Comparison of ENCODE assay signal across 23 cellular contexts in genomic region chr9:68763104-68763503, GRCh38. TPM values are rescaled to one million over a fixed set of nuclear protein-coding genes. Genes with fewer than 3 reads are reported as not detected.
A peak's percentile ranks its signal among the peaks of the same experiment; 100 is the strongest.
DNase-seq lines count a peak whose midpoint lies in the region; ATAC-seq, FAIRE-seq and TF ChIP-seq lines count a peak whose summit lies in the region.
"Had no signal": no experiment of that assay in that cellular context is flagged by ENCODE, and none has a peak within 500 bp of the region (broad histone marks: within the 10 kb centered on the region; RNA-seq: fewer than 3 reads in every experiment).

No MANE protein-coding gene starts in this region.

- RAD21 ChIA-PET in GM12878 (lab: Charles Lee; ENCODE audit: unreplicated experiment) = interaction anchor here (1.4 kb wide), 1 partner anchor 56 kb away, joined by 4 read pairs; no protein-coding TSS in a partner anchor

- no peak for TF ChIP-seq POLR2A in GM12878 (IDR thresholded peaks at IDR 0.05; ENCODE audit: low read depth, low read length)

- H3K36me3 ChIP-seq in GM06990 (ENCODE audit: control insufficient read depth, insufficient read depth, low read length) (no peaks in the 10 kb centered on the region), GM12878 (ENCODE audit: control insufficient read depth in 2 of 2, insufficient read depth in 2 of 2, low read length in 1 of 2) (no peaks in the 10 kb centered on the region), upper lobe of right lung (no peaks in the 10 kb centered on the region), colonic mucosa (no peaks in the 10 kb centered on the region)

- 81% methylated on average over 3 of the region's 3 CpGs for WGBS in GM12878 (ENCODE audit: insufficient coverage, insufficient replicate concordance, low lambda C conversion rate, missing lambda C conversion rate)

- H3K9me3 ChIP-seq in GM12878 (replicated peaks; ENCODE audit: control insufficient read depth, insufficient read depth, low read length) (no peaks in the 10 kb centered on the region; the same call in 2 of the 3 replicates), upper lobe of right lung (no peaks in the 10 kb centered on the region), colonic mucosa (no peaks in the 10 kb centered on the region)
- H3K9me3 ChIP-seq: SK-N-SH had no signal

- peaks cover 3% of the 10 kb centered on the region; the same call in 1 of the 2 replicates for H3K4me1 ChIP-seq in GM12878 (ENCODE audit: control insufficient read depth, insufficient read depth, low read length)
- peaks cover 5% of the 10 kb centered on the region for H3K4me1 ChIP-seq in upper lobe of right lung
- H3K4me1 ChIP-seq in colonic mucosa = no peaks in the 10 kb centered on the region

- FAIRE-seq in GM19239 (lab: Jason Lieb, UNC) (peak; percentile 58), GM12878 (lab: Jason Lieb, UNC) (no peak)
- FAIRE-seq: D721Med had no signal

- no peak for TF ChIP-seq RAD21 in GM12878 (IDR thresholded peaks at IDR 0.05; ENCODE audit: insufficient read depth, low read depth, low read length)

- H3K4me3 ChIP-seq in GM06990 (replicated peaks; ENCODE audit: low read depth, low read length) = no peak overlapping the region
- no peak overlapping the region for H3K4me3 ChIP-seq in GM12878
- H3K4me3 ChIP-seq in upper lobe of right lung = no peak overlapping the region
- no peak overlapping the region for H3K4me3 ChIP-seq in colonic mucosa

- H3K27me3 ChIP-seq in GM06990 (replicated peaks; ENCODE audit: control insufficient read depth, insufficient read depth, low read length) = no peaks in the 10 kb centered on the region
- H3K27me3 ChIP-seq in GM12878 (replicated peaks in 1 of 2; ENCODE audit: control insufficient read depth in 2 of 2, insufficient read depth in 2 of 2, low read length in 1 of 2) = no peaks in the 10 kb centered on the region
- H3K27me3 ChIP-seq in upper lobe of right lung = no peaks in the 10 kb centered on the region
- no peaks in the 10 kb centered on the region for H3K27me3 ChIP-seq in colonic mucosa

- H3K79me2 ChIP-seq in GM12878 (ENCODE audit: control insufficient read depth, insufficient read depth, low read length) = no peaks in the 10 kb centered on the region

- no TSS peak for BruUV-seq in GM12878 (replicated peaks; lab: Mats Ljungman, UMichigan)

- CTCF ChIA-PET in GM12878 (lab: Yijun Ruan, JAX) = interaction anchor here (0.6 to 1.1 kb wide), 2 partner anchors 80 to 236 kb away, joined by 3 to 4 read pairs; no protein-coding TSS in a partner anchor

- DNase-seq in GM06990 (ENCODE audit: extremely low read depth, insufficient read length) (peak; percentile 11), GM19239 (ENCODE audit: insufficient read length, low spot score) (no peak), GM12878 (ENCODE audit: low read depth, low spot score) (no peak), upper lobe of right lung (no peak), colonic mucosa (no peak), NCI-H187 treated with DMSO at 0.1 percent for 48 hours (lab: John Stamatoyannopoulos, UW) (no peak)
- DNase-seq in activated CD4-positive, CD25-positive, alpha-beta regulatory T cell treated with anti-CD3 and anti-CD28 coated beads, Interleukin-2, amount 50 U/mL, for 72 hours = no peak
- DNase-seq: 8988T; CD4-positive, alpha-beta memory T cell; DMS79 treated with DMSO at 0.1 percent for 48 hours; H7; KBM-7; NCI-H2081; NCI-H510A; NCI-H774; Right ventricle myocardium superior; SK-N-SH; T-helper 1 cell had no signal

- POLR2A ChIA-PET in GM12878 (lab: Charles Lee) = interaction anchor here (1.5 kb wide), 1 partner anchor 17 kb away, joined by 3 read pairs; a partner anchor contains a TSS

- H4K20me1 ChIP-seq in GM12878 (ENCODE audit: control insufficient read depth, insufficient read depth) = no peaks in the 10 kb centered on the region

- TF ChIP-seq EP300 in GM12878 (IDR thresholded peaks at IDR 0.05; ENCODE audit: borderline replicate concordance in 1 of 2, control insufficient read depth in 1 of 2, low read depth in 2 of 2, low read length in 2 of 2) = no peak

- H3K4me2 ChIP-seq in GM12878 (ENCODE audit: control insufficient read depth, insufficient read depth) = no peak overlapping the region
- H3K4me2 ChIP-seq: SK-N-SH had no signal

- H3K9ac ChIP-seq in GM12878 (ENCODE audit: control insufficient read depth, insufficient read depth, low read length) (no peak overlapping the region), colonic mucosa (ENCODE audit: low read depth in 2 of 2, low read length in 2 of 2) (no peak overlapping the region)
- H3K9ac ChIP-seq: SK-N-SH had no signal

- peak; percentile 57 for ATAC-seq in HG02885 (IDR thresholded peaks at IDR 0.05; ENCODE audit: poor library complexity, unreplicated experiment)
- peak; percentile 77 for ATAC-seq in GM12878
- ATAC-seq in upper lobe of right lung = no peak
- ATAC-seq: Panc1 had no signal

- SMC1A ChIA-PET in GM12878 (lab: Charles Lee; ENCODE audit: uncharacterized antibody, unreplicated experiment) = interaction anchor here (0.8 to 1.0 kb wide), 3 partner anchors 24 to 211 kb away, joined by 3 to 4 read pairs (median 3); no protein-coding TSS in a partner anchor

- in situ Hi-C loops in GM12878 (cut with MboI) = loop anchor here (5.0 to 10.0 kb wide), 2 partner anchors 62 to 181 kb away; no protein-coding TSS in a partner anchor

- TF ChIP-seq CTCF in GM06990 (IDR thresholded peaks at IDR 0.05; ENCODE audit: insufficient read depth, low read length, poor library complexity, severe bottlenecking) (no peak), GM12878 (IDR thresholded peaks at IDR 0.05 in 2 of 3, conservative IDR thresholded peaks at IDR 0.05 in 1 of 3; ENCODE audit: control insufficient read depth in 2 of 3, extremely low read depth in 1 of 3, insufficient read depth in 1 of 3, low read depth in 3 of 3, low read length in 3 of 3) (no peak), upper lobe of right lung (IDR thresholded peaks at IDR 0.05) (no peak), colonic mucosa (IDR thresholded peaks at IDR 0.05) (no peak)

- H3K27ac ChIP-seq in GM12878 (ENCODE audit: control insufficient read depth, insufficient read depth) (no peak overlapping the region), upper lobe of right lung (no peak overlapping the region), colonic mucosa (no peak overlapping the region)

- no peak overlapping the region for H2AFZ ChIP-seq in GM12878 (ENCODE audit: control insufficient read depth, low read depth, low read length)

- intact Hi-C loops in GM12878 (cut with micrococcal nuclease; ENCODE audit: unreplicated experiment) = loop anchor here (5.0 kb wide), 1 partner anchor 56 kb away; the partner anchor contains the start of gene PIP5K1B
- intact Hi-C loops in upper lobe of right lung (cut with DNase I) = no loop called here
- intact Hi-C loops in colonic mucosa (cut with DNase I) = no loop called here

TF ChIP-seq in GM12878, 131 proteins besides CTCF, POLR2A, EP300 and RAD21:
- peak; percentile 54 for TF ChIP-seq ATF7 (IDR thresholded peaks at IDR 0.05; ENCODE audit: low read depth)
- no peak for TF ChIP-seq CEBPZ (IDR thresholded peaks at IDR 0.05; ENCODE audit: low read depth, low read length)

RNA-seq across cellular contexts. Expression of gene PIP5K1B, which starts 58.1 kb away (rescaled TPM):
- total RNA-seq in GM12878 (2013; cell fraction: nucleolus; rRNA removed) = 58.8 and 60.2 TPM in 2 replicates
- 10.2 and 10.4 TPM in 2 replicates for total RNA-seq in GM12878 (2014; rRNA removed)
- 12.5 and 13.5 TPM in 2 replicates for total RNA-seq in GM12878 (2014; rRNA removed; fragmentation: Illumina TruSeq; extraction: Trizol)
- total RNA-seq in GM12878 (2021) = 14.5 and 16.2 TPM in 2 replicates
- 6.0 TPM for polyA plus RNA-seq in GM12878 (2011; ENCODE audit: low read depth)
- polyA plus RNA-seq in GM12878 (2011; rRNA removed) = 16.3 and 18.2 TPM in 2 replicates
- 9.2 and 11.8 TPM in 2 replicates for polyA plus RNA-seq in GM12878 (2011; cell fraction: cytosol; rRNA removed)
- 10.3 and 12.1 TPM in 2 replicates for polyA plus RNA-seq in GM12878 (2011; cell fraction: nucleus; rRNA removed)
- polyA plus RNA-seq in GM12878 (2012) = 5.7 and 6.0 TPM in 2 replicates
- polyA plus RNA-seq in GM12878 (2014; fragmentation: Illumina TruSeq; extraction: Trizol) = 15.1 and 19.9 TPM in 2 replicates
- 10 to 100 TPM in 1 of 2 experiments, 1 to 10 TPM in 1; 6.8 to 10.9 TPM for polyA plus RNA-seq in GM12878 (2014; fragmentation: Nextera tagmentation; extraction: Ambion mirVana)
- polyA plus RNA-seq in GM12878 (2014; rRNA removed) = 8.7 and 9.7 TPM in 2 replicates
- polyA plus RNA-seq in GM12878 (2016; fragmentation: Nextera tagmentation; extraction: Ambion mirVana) = 1 to 10 TPM; 8.2 to 9.7 TPM
- polyA minus RNA-seq in GM12878 (2011; rRNA and poly(A)+ RNA removed) = 22.6 and 31.5 TPM in 2 replicates
- polyA minus RNA-seq in GM12878 (2011; cell fraction: cytosol; rRNA and poly(A)+ RNA removed) = 4.9 and 5.4 TPM in 2 replicates
- 42.6 and 75.8 TPM in 2 replicates for polyA minus RNA-seq in GM12878 (2011; cell fraction: nucleus; rRNA and poly(A)+ RNA removed)
- total RNA-seq in upper lobe of right lung = 36.5 TPM
- total RNA-seq in colonic mucosa = 10 to 100 TPM; 59.2 to 74.2 TPM
- total RNA-seq: G401 had no signal
- polyA plus RNA-seq: BJ, SK-N-SH had no signal
